ENCODE assay signal across 11 cellular contexts in the genomic region with DNA sequence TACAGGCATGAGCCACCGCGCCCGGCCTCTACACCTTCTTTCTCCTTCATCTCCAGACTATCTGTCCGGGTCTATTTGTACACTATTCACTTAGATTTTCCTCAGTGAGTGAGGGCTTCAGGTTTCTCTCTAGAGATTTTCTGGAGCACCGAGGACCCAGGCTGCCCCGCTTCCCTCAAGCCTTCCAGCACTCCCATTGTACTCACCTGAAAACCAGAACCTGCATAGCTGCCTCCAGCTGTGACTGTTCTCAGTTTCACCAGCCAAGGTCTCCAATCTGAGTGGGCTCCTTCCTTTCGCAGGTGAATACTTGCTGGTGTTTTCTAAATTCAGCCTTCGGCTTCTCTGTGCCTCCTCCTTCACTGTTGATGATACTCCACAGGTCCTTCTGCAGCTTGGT. TPM values are rescaled to one million over a fixed set of nuclear protein-coding genes. Genes with fewer than 3 reads are reported as not detected.
"Had no signal": no experiment of that assay in that cellular context is flagged by ENCODE, and none has a peak within 500 bp of the region (broad histone marks: within the 10 kb centered on the region; RNA-seq: fewer than 3 reads in every experiment).

No MANE protein-coding gene starts in this region.

- H3K27ac Mint-ChIP-seq: H9, HFFc6 had no signal

- H3K9me3 Mint-ChIP-seq: H9, HFFc6 had no signal

- H3K4me3 Mint-ChIP-seq: H9, HFFc6 had no signal

- H3K27ac ChIP-seq: GM23248 had no signal

- H2AFZ ChIP-seq: GM23248 had no signal

- H3K4me3 ChIP-seq: GM23248, HAP-1 had no signal

- DNase-seq: GM23248, GOT3, H7, H9, HCEC 1CT, HFFc6 had no signal

- H3K4me1 ChIP-seq: HAP-1 had no signal

- FAIRE-seq: H1, H54 had no signal

- ATAC-seq: HCT116 had no signal

- H3K9me3 ChIP-seq: HAP-1 had no signal

- H3K36me3 ChIP-seq: HAP-1 had no signal

RNA-seq across cellular contexts. Expression of a gene that starts 58.9 kb away (rescaled TPM):
- total RNA-seq: GM23248, H4, HFFc6 had no signal
- polyA plus RNA-seq: GM23248 had no signal
